Comparison of ENCODE assay signal across 29 cellular contexts in the genomic region with DNA sequence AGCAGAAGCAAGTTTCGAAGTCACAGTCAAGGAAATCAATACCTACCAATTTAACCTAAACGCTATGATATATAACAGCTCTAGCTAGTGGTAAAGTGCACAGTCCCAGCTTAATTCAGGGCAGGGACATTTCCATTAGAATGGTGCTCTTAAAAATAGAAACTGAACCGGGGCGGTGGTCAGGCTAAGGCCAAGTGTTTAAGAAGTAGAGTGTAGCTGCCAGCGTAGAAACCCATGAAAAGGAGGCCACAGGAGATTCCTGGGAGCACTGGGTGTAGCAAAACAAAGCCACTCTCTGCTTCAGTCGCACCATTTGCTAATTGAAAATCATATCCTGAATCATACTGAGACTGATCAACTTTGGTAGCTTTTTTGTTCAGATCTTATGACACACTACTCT. TPM values are rescaled to one million over a fixed set of nuclear protein-coding genes. Genes with fewer than 3 reads are reported as not detected.
"Had no signal": no experiment of that assay in that cellular context is flagged by ENCODE, and none has a peak within 500 bp of the region (broad histone marks: within the 10 kb centered on the region; RNA-seq: fewer than 3 reads in every experiment).

No MANE protein-coding gene starts in this region.

- H3K4me1 ChIP-seq: gastrocnemius medialis, heart left ventricle, prostate gland, right atrium auricular region, testis, tibial nerve, upper lobe of left lung, uterus had no signal

- H3K9me3 Mint-ChIP-seq: memory B cell; naive B cell; natural killer cell treated with Interleukin-12 subunit alpha and Interleukin-12 subunit beta and Interleukin-15 and Interleukin-18, amount 100 ng/mL, for 72 hours; neural crest cell; stimulated activated effector memory CD8-positive, alpha-beta T cell treated with anti-CD3 and anti-CD28 coated beads, Interleukin-12 subunit alpha, Interleukin-12 subunit beta, amount 100 ng/mL, for 72 hours had no signal

- H3K27me3 ChIP-seq: dorsolateral prefrontal cortex, gastrocnemius medialis, heart left ventricle, hepatocyte, right atrium auricular region, testis, tibial nerve, upper lobe of left lung, uterus had no signal

- H3K4me3 Mint-ChIP-seq: memory B cell; naive B cell; natural killer cell treated with Interleukin-12 subunit alpha and Interleukin-12 subunit beta and Interleukin-15 and Interleukin-18, amount 100 ng/mL, for 72 hours; neural crest cell; stimulated activated effector memory CD8-positive, alpha-beta T cell treated with anti-CD3 and anti-CD28 coated beads, Interleukin-12 subunit alpha, Interleukin-12 subunit beta, amount 100 ng/mL, for 72 hours had no signal

- ATAC-seq: esophagus mucosa; gastrocnemius medialis; heart left ventricle; left lobe of liver; natural killer cell treated with Interleukin-12 subunit alpha and Interleukin-12 subunit beta and Interleukin-15 and Interleukin-18, amount 100 ng/mL, for 72 hours; sciatic nerve; stimulated activated effector memory CD8-positive, alpha-beta T cell treated with anti-CD3 and anti-CD28 coated beads, Interleukin-12 subunit alpha, Interleukin-12 subunit beta, amount 100 ng/mL, for 72 hours had no signal

- H3K9me3 ChIP-seq: gastrocnemius medialis, heart left ventricle, prostate gland, right atrium auricular region, testis, tibial nerve, upper lobe of left lung, uterus had no signal

- H3K4me2 ChIP-seq: hepatocyte had no signal

- H3K27me3 Mint-ChIP-seq: memory B cell; naive B cell; natural killer cell treated with Interleukin-12 subunit alpha and Interleukin-12 subunit beta and Interleukin-15 and Interleukin-18, amount 100 ng/mL, for 72 hours had no signal

- H3K36me3 Mint-ChIP-seq: naive B cell; natural killer cell treated with Interleukin-12 subunit alpha and Interleukin-12 subunit beta and Interleukin-15 and Interleukin-18, amount 100 ng/mL, for 72 hours; stimulated activated effector memory CD8-positive, alpha-beta T cell treated with anti-CD3 and anti-CD28 coated beads, Interleukin-12 subunit alpha, Interleukin-12 subunit beta, amount 100 ng/mL, for 72 hours had no signal

- DNase-seq: dorsolateral prefrontal cortex; effector CD4-positive, alpha-beta T cell; foreskin fibroblast; gastrocnemius medialis; heart left ventricle; kidney; naive B cell; nucleus accumbens; stimulated activated CD4-positive, alpha-beta T cell treated with anti-CD3 and anti-CD28 coated beads, Interleukin-2, amount 100 ng/mL, for 24 hours; stimulated activated CD4-positive, alpha-beta T cell treated with anti-CD3 and anti-CD28 coated beads, Interleukin-4, amount 100 ng/mL, for 24 hours; stimulated activated naive CD4-positive, alpha-beta T cell treated with Interleukin-2 at 50 U/mL for 16 hours; substantia nigra; testis; upper lobe of left lung; uterus had no signal

- H3K79me2 ChIP-seq: hepatocyte had no signal

- H2AFZ ChIP-seq: hepatocyte had no signal

- H3K4me3 ChIP-seq: dorsolateral prefrontal cortex, gastrocnemius medialis, heart left ventricle, hepatocyte, lung, prostate gland, right atrium auricular region, testis, tibial nerve, upper lobe of left lung, uterus had no signal

- H3K27ac ChIP-seq: dorsolateral prefrontal cortex, epithelial cell of prostate, gastrocnemius medialis, heart left ventricle, hepatocyte, prostate gland, right atrium auricular region, testis, tibial nerve, upper lobe of left lung, uterus had no signal

- H3K4me1 Mint-ChIP-seq: stimulated activated effector memory CD8-positive, alpha-beta T cell treated with anti-CD3 and anti-CD28 coated beads, Interleukin-12 subunit alpha, Interleukin-12 subunit beta, amount 100 ng/mL, for 72 hours had no signal

- H3K27ac Mint-ChIP-seq: memory B cell; natural killer cell treated with Interleukin-12 subunit alpha and Interleukin-12 subunit beta and Interleukin-15 and Interleukin-18, amount 100 ng/mL, for 72 hours; stimulated activated effector memory CD8-positive, alpha-beta T cell treated with anti-CD3 and anti-CD28 coated beads, Interleukin-12 subunit alpha, Interleukin-12 subunit beta, amount 100 ng/mL, for 72 hours had no signal

- H3K36me3 ChIP-seq: prostate gland, right atrium auricular region, uterus had no signal

RNA-seq across cellular contexts. Expression of gene PPIC, which starts 28.8 kb away (rescaled TPM):
- total RNA-seq: mononuclear cell; natural killer cell treated with Interleukin-12 subunit alpha and Interleukin-12 subunit beta and Interleukin-15 and Interleukin-18, amount 100 ng/mL, for 72 hours had no signal
